13 cellular contexts compared by ENCODE assay signal in genomic region chr16:155031-155398, GRCh38. TPM values are rescaled to one million over a fixed set of nuclear protein-coding genes. Genes with fewer than 3 reads are reported as not detected.
DNase-seq lines count a peak whose midpoint lies in the region; ATAC-seq, FAIRE-seq and TF ChIP-seq lines count a peak whose summit lies in the region.
"Had no signal": no experiment of that assay in that cellular context is flagged by ENCODE, and none has a peak within 500 bp of the region (broad histone marks: within the 10 kb centered on the region; RNA-seq: fewer than 3 reads in every experiment).

No MANE protein-coding gene starts in this region.

- H3K9me3 ChIP-seq in BLaER1: no peaks in the 10 kb centered on the region
- H3K9me3 ChIP-seq in HUES64 (ENCODE audit: insufficient read depth, low read depth, low read length): no peaks in the 10 kb centered on the region; the same call in 1 of the 2 replicates

- H3K27ac Mint-ChIP-seq in MCF 10A (ENCODE audit: low read depth, unreplicated experiment): no peak overlapping the region
- peak overlapping the region in 1 of 2 donors; percentile 30 for H3K27ac Mint-ChIP-seq in natural killer cell treated with Interleukin-12 subunit alpha and Interleukin-12 subunit beta and Interleukin-15 and Interleukin-18, amount 100 ng/mL, for 72 hours

- DNase-seq in MCF 10A (ENCODE audit: unreplicated experiment) (no peak), HTR-8/SVneo (ENCODE audit: insufficient read length, low spot score) (no peak), kidney tubule cell (ENCODE audit: low spot score) (no peak), substantia nigra (lab: John Stamatoyannopoulos, UW) (no peak)
- DNase-seq in natural killer cell treated with Interleukin-12 subunit alpha and Interleukin-12 subunit beta and Interleukin-15 and Interleukin-18, amount 100 ng/mL, for 72 hours (ENCODE audit: low spot score): no peak
- DNase-seq: DND-41, foreskin keratinocyte had no signal

- BruUV-seq in MCF 10A (replicated peaks; lab: Mats Ljungman, UMichigan): no TSS peak

- H3K27ac ChIP-seq in BLaER1 (no peak overlapping the region), HUES64 (ENCODE audit: low read depth, low read length) (no peak overlapping the region), substantia nigra (ENCODE audit: low read depth, low read length, poor library complexity, severe bottlenecking) (no peak overlapping the region)
- H3K27ac ChIP-seq: foreskin keratinocyte had no signal

- no peak for FAIRE-seq in HTR-8/SVneo (lab: Jason Lieb, UNC)

- H3K4me3 ChIP-seq in BLaER1: no peak overlapping the region
- H3K4me3 ChIP-seq in HUES64 (ENCODE audit: low read length): peak overlapping the region; percentile 65; the same call in 1 of the 2 replicates

- no peak for TF ChIP-seq CTCF in MCF 10A (IDR thresholded peaks at IDR 0.05; ENCODE audit: unreplicated experiment)

- no peaks in the 10 kb centered on the region for H3K9me3 Mint-ChIP-seq in MCF 10A (ENCODE audit: unreplicated experiment)
- H3K9me3 Mint-ChIP-seq in natural killer cell treated with Interleukin-12 subunit alpha and Interleukin-12 subunit beta and Interleukin-15 and Interleukin-18, amount 100 ng/mL, for 72 hours: no peaks in the 10 kb centered on the region

- H3K27me3 ChIP-seq in BLaER1 (peaks cover 36% of the 10 kb centered on the region), HUES64 (ENCODE audit: insufficient read depth, low read length) (peaks cover 71% of the 10 kb centered on the region)

- peak overlapping the region; percentile 49 for H3K4me3 Mint-ChIP-seq in MCF 10A (ENCODE audit: unreplicated experiment)
- H3K4me3 Mint-ChIP-seq in natural killer cell treated with Interleukin-12 subunit alpha and Interleukin-12 subunit beta and Interleukin-15 and Interleukin-18, amount 100 ng/mL, for 72 hours: peak overlapping the region; percentile 78

- H3K9ac ChIP-seq in BLaER1 (no peak overlapping the region), HUES64 (ENCODE audit: low read depth, low read length) (no peak overlapping the region)

- H3K4me1 ChIP-seq in BLaER1: peaks cover 8% of the 10 kb centered on the region
- no peaks in the 10 kb centered on the region for H3K4me1 ChIP-seq in HUES64 (ENCODE audit: insufficient read depth, low read length)
- H3K4me1 ChIP-seq: foreskin keratinocyte had no signal

- 74% methylated on average over 7 of the region's 7 CpGs for WGBS in HUES64

- ATAC-seq in natural killer cell treated with Interleukin-12 subunit alpha and Interleukin-12 subunit beta and Interleukin-15 and Interleukin-18, amount 100 ng/mL, for 72 hours: no peak
- ATAC-seq in esophagus mucosa: no peak

- H3K36me3 Mint-ChIP-seq in MCF 10A (ENCODE audit: insufficient read depth, unreplicated experiment): no peaks in the 10 kb centered on the region
- H3K36me3 Mint-ChIP-seq in natural killer cell treated with Interleukin-12 subunit alpha and Interleukin-12 subunit beta and Interleukin-15 and Interleukin-18, amount 100 ng/mL, for 72 hours: no peaks in the 10 kb centered on the region

- no peaks in the 10 kb centered on the region for H4K20me1 ChIP-seq in BLaER1

- POLR2A ChIA-PET in MCF 10A (lab: Yijun Ruan, JAX): no interaction called here

- H3K4me1 Mint-ChIP-seq in MCF 10A (ENCODE audit: insufficient read depth, unreplicated experiment): peaks cover 17% of the 10 kb centered on the region
- H3K4me1 Mint-ChIP-seq in natural killer cell treated with Interleukin-12 subunit alpha and Interleukin-12 subunit beta and Interleukin-15 and Interleukin-18, amount 100 ng/mL, for 72 hours (ENCODE audit: low read depth in 2 of 2): peaks cover 4 to 5% of the 10 kb centered on the region in 2 donors

- intact Hi-C loops in MCF 10A (cut with micrococcal nuclease): no loop called here

- CTCF ChIA-PET in MCF 10A (lab: Yijun Ruan, JAX): interaction anchor here (0.6 kb wide), 1 partner anchor 207 kb away, joined by 4 read pairs; no protein-coding TSS in a partner anchor

- peaks cover 40% of the 10 kb centered on the region for H3K27me3 Mint-ChIP-seq in MCF 10A (ENCODE audit: insufficient read depth, unreplicated experiment)
- H3K27me3 Mint-ChIP-seq in natural killer cell treated with Interleukin-12 subunit alpha and Interleukin-12 subunit beta and Interleukin-15 and Interleukin-18, amount 100 ng/mL, for 72 hours: peaks cover 15 to 21% of the 10 kb centered on the region in 2 donors

- H3K4me2 ChIP-seq in BLaER1: peak overlapping the region; percentile 61

- no peaks in the 10 kb centered on the region for H3K36me3 ChIP-seq in BLaER1
- H3K36me3 ChIP-seq in HUES64 (ENCODE audit: insufficient read depth, low read length): no peaks in the 10 kb centered on the region

RNA-seq across cellular contexts. Expression of gene HBZ, which starts 2.6 kb away (rescaled TPM):
- polyA plus RNA-seq in HUES64 (2013, experiment 1 of 2): not detected
- polyA plus RNA-seq in HUES64 (2013, experiment 2 of 2): not detected
- total RNA-seq in MCF 10A (2022) (not detected in 2 replicates), esophagus mucosa (not detected)
- not detected for total RNA-seq in natural killer cell treated with Interleukin-12 subunit alpha and Interleukin-12 subunit beta and Interleukin-15 and Interleukin-18, amount 100 ng/mL, for 72 hours
- total RNA-seq: foreskin keratinocyte; myocyte; NCI-H460; T-helper 2 cell treated with Interferon-gamma antibody and Interleukin-4, amounts not matched to agents 100 ng/mL and 5 ng/mL, for 36 hours had no signal

RNA-seq across cellular contexts. Expression of gene HBM, which starts 10.8 kb away (rescaled TPM):
- not detected for polyA plus RNA-seq in HUES64 (2013, experiment 1 of 2)
- polyA plus RNA-seq in HUES64 (2013, experiment 2 of 2): not detected
- total RNA-seq in MCF 10A (2022) (not detected in 2 replicates), esophagus mucosa (not detected)
- total RNA-seq in natural killer cell treated with Interleukin-12 subunit alpha and Interleukin-12 subunit beta and Interleukin-15 and Interleukin-18, amount 100 ng/mL, for 72 hours: not detected
- total RNA-seq: foreskin keratinocyte; myocyte; NCI-H460; T-helper 2 cell treated with Interferon-gamma antibody and Interleukin-4, amounts not matched to agents 100 ng/mL and 5 ng/mL, for 36 hours had no signal
- polyA plus RNA-seq: foreskin keratinocyte had no signal

RNA-seq across cellular contexts. Expression of gene NPRL3, which starts 16.5 kb away (rescaled TPM):
- 26.0 TPM for polyA plus RNA-seq in HUES64 (2013, experiment 1 of 2)
- 26.8 TPM for polyA plus RNA-seq in HUES64 (2013, experiment 2 of 2)
- total RNA-seq in MCF 10A (2022) (34.9 and 45.2 TPM in 2 replicates), esophagus mucosa (20.5 TPM)
- total RNA-seq in natural killer cell treated with Interleukin-12 subunit alpha and Interleukin-12 subunit beta and Interleukin-15 and Interleukin-18, amount 100 ng/mL, for 72 hours: 10 to 100 TPM; 33.3 to 68.5 TPM

RNA-seq across cellular contexts. Expression of gene HBA2, which starts 17.7 kb away (rescaled TPM):
- not detected for polyA plus RNA-seq in HUES64 (2013, experiment 1 of 2)
- 1.3 TPM for polyA plus RNA-seq in HUES64 (2013, experiment 2 of 2)
- not detected in 2 replicates for total RNA-seq in MCF 10A (2022)
- not detected for total RNA-seq in natural killer cell treated with Interleukin-12 subunit alpha and Interleukin-12 subunit beta and Interleukin-15 and Interleukin-18, amount 100 ng/mL, for 72 hours
- total RNA-seq in esophagus mucosa: 8.2 TPM
- total RNA-seq: foreskin keratinocyte; myocyte; NCI-H460; T-helper 2 cell treated with Interferon-gamma antibody and Interleukin-4, amounts not matched to agents 100 ng/mL and 5 ng/mL, for 36 hours had no signal
- polyA plus RNA-seq: foreskin keratinocyte had no signal

RNA-seq across cellular contexts. Expression of gene HBA1, which starts 21.5 kb away (rescaled TPM):
- polyA plus RNA-seq in HUES64 (2013, experiment 1 of 2): 0.85 TPM
- polyA plus RNA-seq in HUES64 (2013, experiment 2 of 2): not detected
- total RNA-seq in MCF 10A (2022) (2.2 and 2.9 TPM in 2 replicates), esophagus mucosa (7.9 TPM)
- total RNA-seq in natural killer cell treated with Interleukin-12 subunit alpha and Interleukin-12 subunit beta and Interleukin-15 and Interleukin-18, amount 100 ng/mL, for 72 hours: 1 to 10 TPM in 1 of 2 donors, not detected in 1; 4.6 TPM
- total RNA-seq: foreskin keratinocyte; T-helper 2 cell treated with Interferon-gamma antibody and Interleukin-4, amounts not matched to agents 100 ng/mL and 5 ng/mL, for 36 hours had no signal
